In genomic region chr12:26520154-26520553, GRCh38 we compare ENCODE assay signal across 19 cellular contexts.
DNase-seq lines count a peak whose midpoint lies in the region; ATAC-seq and TF ChIP-seq lines count a peak whose summit lies in the region.
"Had no signal": no experiment of that assay in that cellular context is flagged by ENCODE, and none has a peak within 500 bp of the region (broad histone marks: within the 10 kb centered on the region; RNA-seq: fewer than 3 reads in every experiment).

No MANE protein-coding gene starts in this region.

- H3K4me3 Mint-ChIP-seq in activated naive CD4-positive, alpha-beta T cell treated with anti-CD3 and anti-CD28 coated beads, Interleukin-2, amount 50 U/mL, for 24 hours, result no peak overlapping the region
- H3K4me3 Mint-ChIP-seq in central memory CD8-positive, alpha-beta T cell, result no peak overlapping the region
- H3K4me3 Mint-ChIP-seq in activated CD4-positive, alpha-beta T cell treated with anti-CD3 and anti-CD28 coated beads for 36 hours, result no peak overlapping the region
- H3K4me3 Mint-ChIP-seq: CD14-positive monocyte had no signal

- H3K27ac Mint-ChIP-seq in activated naive CD4-positive, alpha-beta T cell treated with anti-CD3 and anti-CD28 coated beads, Interleukin-2, amount 50 U/mL, for 24 hours, result peak overlapping the region; percentile 30
- peak overlapping the region; percentile 14 for H3K27ac Mint-ChIP-seq in central memory CD8-positive, alpha-beta T cell (ENCODE audit: low read depth)
- H3K27ac Mint-ChIP-seq in activated CD4-positive, alpha-beta T cell treated with anti-CD3 and anti-CD28 coated beads for 36 hours, result no peak overlapping the region
- H3K27ac Mint-ChIP-seq: IgD-negative memory B cell had no signal

- H3K27me3 ChIP-seq in right cardiac atrium (ENCODE audit: control insufficient read depth, insufficient read depth), result no peaks in the 10 kb centered on the region

- no peaks in the 10 kb centered on the region for H3K9me3 Mint-ChIP-seq in activated naive CD4-positive, alpha-beta T cell treated with anti-CD3 and anti-CD28 coated beads, Interleukin-2, amount 50 U/mL, for 24 hours
- no peaks in the 10 kb centered on the region for H3K9me3 Mint-ChIP-seq in central memory CD8-positive, alpha-beta T cell
- H3K9me3 Mint-ChIP-seq in activated CD4-positive, alpha-beta T cell treated with anti-CD3 and anti-CD28 coated beads for 36 hours (ENCODE audit: low read depth), result peaks cover under 1% of the 10 kb centered on the region
- H3K9me3 Mint-ChIP-seq: IgD-negative memory B cell had no signal

- peaks cover 22% of the 10 kb centered on the region for H3K36me3 Mint-ChIP-seq in activated naive CD4-positive, alpha-beta T cell treated with anti-CD3 and anti-CD28 coated beads, Interleukin-2, amount 50 U/mL, for 24 hours
- H3K36me3 Mint-ChIP-seq in central memory CD8-positive, alpha-beta T cell (ENCODE audit: insufficient read depth), result no peaks in the 10 kb centered on the region
- H3K36me3 Mint-ChIP-seq in activated CD4-positive, alpha-beta T cell treated with anti-CD3 and anti-CD28 coated beads for 36 hours (ENCODE audit: low read depth), result peaks cover 20% of the 10 kb centered on the region
- H3K36me3 Mint-ChIP-seq: CD14-positive monocyte had no signal

- peaks cover 14% of the 10 kb centered on the region for H3K4me1 Mint-ChIP-seq in activated naive CD4-positive, alpha-beta T cell treated with anti-CD3 and anti-CD28 coated beads, Interleukin-2, amount 50 U/mL, for 24 hours
- peaks cover 19% of the 10 kb centered on the region for H3K4me1 Mint-ChIP-seq in central memory CD8-positive, alpha-beta T cell
- H3K4me1 Mint-ChIP-seq in activated CD4-positive, alpha-beta T cell treated with anti-CD3 and anti-CD28 coated beads for 36 hours, result peaks cover 10% of the 10 kb centered on the region

- H3K4me1 ChIP-seq in right cardiac atrium (ENCODE audit: control insufficient read depth, insufficient read depth, low read length), result peaks cover 1% of the 10 kb centered on the region

- TF ChIP-seq POLR2A in NB4 (IDR thresholded peaks at IDR 0.05; ENCODE audit: extremely low read depth, insufficient read length), result no peak

- WGBS in right cardiac atrium, result 54% methylated on average over 2 of the region's 2 CpGs

- DNase-seq in activated naive CD4-positive, alpha-beta T cell treated with Interleukin-2 at 50 U/mL for 16 hours, result no peak
- DNase-seq in NB4 (ENCODE audit: low read depth), result peak; percentile 29
- DNase-seq in central memory CD8-positive, alpha-beta T cell (ENCODE audit: low spot score in 2 of 2), result no peak
- no peak for DNase-seq in activated CD4-positive, alpha-beta T cell treated with anti-CD3 and anti-CD28 coated beads for 36 hours
- no peak for DNase-seq in right cardiac atrium
- DNase-seq: 8988T, Caco-2, H7, NCI-H1105 treated with DMSO at 0.1 percent for 48 hours, NCI-H187 treated with DMSO at 0.1 percent for 48 hours, NCI-H2171, NCI-H510A treated with DMSO at 0.1 percent for 48 hours, SIG-M5, SW 1271 had no signal

- POLR2A ChIA-PET in activated CD4-positive, alpha-beta T cell treated with anti-CD3 and anti-CD28 coated beads for 36 hours (lab: Charles Lee), result interaction anchor here (0.6 kb wide), 1 partner anchor 256 kb away, joined by 5 read pairs; no protein-coding TSS in a partner anchor

- TF ChIP-seq CTCF in NB4 (IDR thresholded peaks at IDR 0.05; ENCODE audit: low read depth, low read length), result no peak

- no peaks in the 10 kb centered on the region for H3K9me3 ChIP-seq in right cardiac atrium (ENCODE audit: control insufficient read depth, low read length)

- CTCF ChIA-PET in activated CD4-positive, alpha-beta T cell treated with anti-CD3 and anti-CD28 coated beads for 36 hours (lab: Charles Lee), result interaction anchor here (1.5 kb wide), 1 partner anchor 10 kb away, joined by 3 read pairs; no protein-coding TSS in a partner anchor

- H3K4me3 ChIP-seq in NB4 (ENCODE audit: low read depth, low read length) (no peak overlapping the region), right cardiac atrium (ENCODE audit: low read length) (no peak overlapping the region)

- no peaks in the 10 kb centered on the region for H3K27me3 Mint-ChIP-seq in activated naive CD4-positive, alpha-beta T cell treated with anti-CD3 and anti-CD28 coated beads, Interleukin-2, amount 50 U/mL, for 24 hours
- no peaks in the 10 kb centered on the region for H3K27me3 Mint-ChIP-seq in central memory CD8-positive, alpha-beta T cell
- no peaks in the 10 kb centered on the region for H3K27me3 Mint-ChIP-seq in activated CD4-positive, alpha-beta T cell treated with anti-CD3 and anti-CD28 coated beads for 36 hours
- H3K27me3 Mint-ChIP-seq: IgD-negative memory B cell had no signal

- ATAC-seq in central memory CD8-positive, alpha-beta T cell (replicated peaks; ENCODE audit: extremely low read depth, poor library complexity, severe bottlenecking), result no peak
- ATAC-seq in activated CD4-positive, alpha-beta T cell treated with anti-CD3 and anti-CD28 coated beads for 36 hours, result no peak
- ATAC-seq in right cardiac atrium (no peak), GM19455 (IDR thresholded peaks at IDR 0.05; ENCODE audit: unreplicated experiment) (no peak), HG03460 (IDR thresholded peaks at IDR 0.05; ENCODE audit: unreplicated experiment) (no peak)

- H3K27ac ChIP-seq in right cardiac atrium (ENCODE audit: low read length), result no peak overlapping the region

- intact Hi-C loops in activated CD4-positive, alpha-beta T cell treated with anti-CD3 and anti-CD28 coated beads for 36 hours (cut with DNase I, micrococcal nuclease), result loop anchor here (5.0 to 10.0 kb wide), 3 partner anchors 85 to 405 kb away; no protein-coding TSS in a partner anchor
- intact Hi-C loops in right cardiac atrium (cut with DNase I), result no loop called here

Comparison
In these comparisons a context has a peak if more than half of its experiments do, and no peak if none do; other contexts are left out.
1. intact Hi-C loops: an anchor here in activated CD4-positive, alpha-beta T cell treated with anti-CD3 and anti-CD28 coated beads for 36 hours (5.0 to 10.0 kb wide); none called in right cardiac atrium.